In the genomic region with DNA sequence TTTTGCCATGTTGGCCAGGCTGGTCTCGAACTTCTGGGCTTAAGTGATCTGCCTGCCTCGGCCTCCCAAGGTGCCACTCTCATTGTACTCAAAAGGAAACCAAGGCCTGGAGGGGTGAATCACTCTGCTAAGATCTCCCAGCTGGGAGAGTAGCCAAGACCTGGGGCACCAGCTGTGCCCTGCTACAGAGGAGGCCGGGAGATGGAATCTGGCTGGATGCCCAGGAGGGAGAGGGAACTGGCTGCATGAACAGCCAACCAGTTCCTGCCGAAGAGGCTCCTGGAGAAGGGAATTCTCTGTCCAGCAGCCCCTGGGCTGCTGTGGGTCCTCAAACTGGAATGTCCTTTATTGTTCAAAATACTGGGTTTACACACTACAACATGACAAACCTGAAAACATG, we compare ENCODE assay signal across 1 cellular context.
TF ChIP-seq lines count a peak whose summit lies in the region.

No MANE protein-coding gene starts in this region.

TF ChIP-seq in SK-N-SH treated with all-trans-retinoic acid at 6 μM for 48 hours, 23 proteins besides CTCF, POLR2A, EP300 and RAD21 (continued from another document):
- TF ChIP-seq ZNF8 (CRISPR knock-in tag; IDR thresholded peaks at IDR 0.05) (no peak), SNAI2 (CRISPR knock-in tag; IDR thresholded peaks at IDR 0.05) (peak; percentile 16; the same call in 1 of the 2 replicates), ISL1 (CRISPR knock-in tag; IDR thresholded peaks at IDR 0.05) (no peak), ZFP30 (CRISPR knock-in tag; IDR thresholded peaks at IDR 0.05) (no peak), CSDC2 (CRISPR knock-in tag; IDR thresholded peaks at IDR 0.05) (no peak), ZNF70 (CRISPR knock-in tag; IDR thresholded peaks at IDR 0.05) (no peak), RARB (CRISPR knock-in tag; IDR thresholded peaks at IDR 0.05) (no peak), ARNTL (CRISPR knock-in tag; IDR thresholded peaks at IDR 0.05; ENCODE audit: borderline replicate concordance, low read depth) (no peak), ZNF565 (CRISPR knock-in tag; conservative IDR thresholded peaks at IDR 0.05; ENCODE audit: low read depth) (no peak), ZFP3 (CRISPR knock-in tag; IDR thresholded peaks at IDR 0.05) (peak; percentile 68; the same call in 1 of the 2 replicates), OSR1 (CRISPR knock-in tag; IDR thresholded peaks at IDR 0.05) (no peak), ESRRG (CRISPR knock-in tag; IDR thresholded peaks at IDR 0.05) (no peak)
- TF ChIP-seq, protein P1, sequence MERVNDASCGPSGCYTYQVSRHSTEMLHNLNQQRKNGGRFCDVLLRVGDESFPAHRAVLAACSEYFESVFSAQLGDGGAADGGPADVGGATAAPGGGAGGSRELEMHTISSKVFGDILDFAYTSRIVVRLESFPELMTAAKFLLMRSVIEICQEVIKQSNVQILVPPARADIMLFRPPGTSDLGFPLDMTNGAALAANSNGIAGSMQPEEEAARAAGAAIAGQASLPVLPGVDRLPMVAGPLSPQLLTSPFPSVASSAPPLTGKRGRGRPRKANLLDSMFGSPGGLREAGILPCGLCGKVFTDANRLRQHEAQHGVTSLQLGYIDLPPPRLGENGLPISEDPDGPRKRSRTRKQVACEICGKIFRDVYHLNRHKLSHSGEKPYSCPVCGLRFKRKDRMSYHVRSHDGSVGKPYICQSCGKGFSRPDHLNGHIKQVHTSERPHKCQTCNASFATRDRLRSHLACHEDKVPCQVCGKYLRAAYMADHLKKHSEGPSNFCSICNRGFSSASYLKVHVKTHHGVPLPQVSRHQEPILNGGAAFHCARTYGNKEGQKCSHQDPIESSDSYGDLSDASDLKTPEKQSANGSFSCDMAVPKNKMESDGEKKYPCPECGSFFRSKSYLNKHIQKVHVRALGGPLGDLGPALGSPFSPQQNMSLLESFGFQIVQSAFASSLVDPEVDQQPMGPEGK (CRISPR knock-in tag; IDR thresholded peaks at IDR 0.05; ENCODE audit: borderline replicate concordance): no peak
- TF ChIP-seq, protein P2, sequence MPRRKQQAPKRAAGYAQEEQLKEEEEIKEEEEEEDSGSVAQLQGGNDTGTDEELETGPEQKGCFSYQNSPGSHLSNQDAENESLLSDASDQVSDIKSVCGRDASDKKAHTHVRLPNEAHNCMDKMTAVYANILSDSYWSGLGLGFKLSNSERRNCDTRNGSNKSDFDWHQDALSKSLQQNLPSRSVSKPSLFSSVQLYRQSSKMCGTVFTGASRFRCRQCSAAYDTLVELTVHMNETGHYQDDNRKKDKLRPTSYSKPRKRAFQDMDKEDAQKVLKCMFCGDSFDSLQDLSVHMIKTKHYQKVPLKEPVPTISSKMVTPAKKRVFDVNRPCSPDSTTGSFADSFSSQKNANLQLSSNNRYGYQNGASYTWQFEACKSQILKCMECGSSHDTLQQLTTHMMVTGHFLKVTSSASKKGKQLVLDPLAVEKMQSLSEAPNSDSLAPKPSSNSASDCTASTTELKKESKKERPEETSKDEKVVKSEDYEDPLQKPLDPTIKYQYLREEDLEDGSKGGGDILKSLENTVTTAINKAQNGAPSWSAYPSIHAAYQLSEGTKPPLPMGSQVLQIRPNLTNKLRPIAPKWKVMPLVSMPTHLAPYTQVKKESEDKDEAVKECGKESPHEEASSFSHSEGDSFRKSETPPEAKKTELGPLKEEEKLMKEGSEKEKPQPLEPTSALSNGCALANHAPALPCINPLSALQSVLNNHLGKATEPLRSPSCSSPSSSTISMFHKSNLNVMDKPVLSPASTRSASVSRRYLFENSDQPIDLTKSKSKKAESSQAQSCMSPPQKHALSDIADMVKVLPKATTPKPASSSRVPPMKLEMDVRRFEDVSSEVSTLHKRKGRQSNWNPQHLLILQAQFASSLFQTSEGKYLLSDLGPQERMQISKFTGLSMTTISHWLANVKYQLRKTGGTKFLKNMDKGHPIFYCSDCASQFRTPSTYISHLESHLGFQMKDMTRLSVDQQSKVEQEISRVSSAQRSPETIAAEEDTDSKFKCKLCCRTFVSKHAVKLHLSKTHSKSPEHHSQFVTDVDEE (CRISPR knock-in tag; IDR thresholded peaks at IDR 0.05): peak; percentile 81; the same call in 1 of the 2 replicates
